In genomic region chr19:13483215-13483614, GRCh38 we compare ENCODE assay signal across 1 cellular context.
TF ChIP-seq lines count a peak whose summit lies in the region.

No MANE protein-coding gene starts in this region.

TF ChIP-seq in HCT116, 20 proteins besides CTCF, POLR2A, EP300 and RAD21 (continued from another document):
- TF ChIP-seq, protein P1, sequence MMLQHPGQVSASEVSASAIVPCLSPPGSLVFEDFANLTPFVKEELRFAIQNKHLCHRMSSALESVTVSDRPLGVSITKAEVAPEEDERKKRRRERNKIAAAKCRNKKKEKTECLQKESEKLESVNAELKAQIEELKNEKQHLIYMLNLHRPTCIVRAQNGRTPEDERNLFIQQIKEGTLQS (IDR thresholded peaks at IDR 0.05) = no peak
- no peak for TF ChIP-seq FOSL1 (IDR thresholded peaks at IDR 0.05; ENCODE audit: low read depth)
- no peak for TF ChIP-seq ZNF274 (IDR thresholded peaks at IDR 0.05; ENCODE audit: low read depth, low read length)
- no peak for TF ChIP-seq TCF7L2 (IDR thresholded peaks at IDR 0.05; ENCODE audit: borderline replicate concordance, extremely low read depth, insufficient read depth, insufficient read length)
- no peak for TF ChIP-seq MAX (IDR thresholded peaks at IDR 0.05)
